Comparison of ENCODE assay signal across 14 cellular contexts in genomic region chr4:183823394-183823793, GRCh38.
DNase-seq lines count a peak whose midpoint lies in the region; ATAC-seq and TF ChIP-seq lines count a peak whose summit lies in the region.
"Had no signal": no experiment of that assay in that cellular context is flagged by ENCODE, and none has a peak within 500 bp of the region (broad histone marks: within the 10 kb centered on the region; RNA-seq: fewer than 3 reads in every experiment).

No MANE protein-coding gene starts in this region.

- H3K14ac ChIP-seq in trophoblast cell (ENCODE audit: low read length): no peak overlapping the region

- no peaks in the 10 kb centered on the region for H3K36me3 Mint-ChIP-seq in T-cell
- no peaks in the 10 kb centered on the region for H3K36me3 Mint-ChIP-seq in activated T-cell treated with anti-CD3 and anti-CD28 coated beads, Interleukin-2, amount 50 U/mL, for 72 hours (ENCODE audit: insufficient read depth in 2 of 2)

- H3K23ac ChIP-seq in trophoblast cell (ENCODE audit: low read length): no peak overlapping the region

- H2BK120ac ChIP-seq in trophoblast cell (ENCODE audit: insufficient read depth, low read length, poor library complexity): no peak overlapping the region

- TF ChIP-seq EP300 in gastroesophageal sphincter (IDR thresholded peaks at IDR 0.05): no peak

- H2AK5ac ChIP-seq in trophoblast cell (ENCODE audit: low read length): no peak overlapping the region

- TF ChIP-seq CTCF in gastroesophageal sphincter (IDR thresholded peaks at IDR 0.05): no peak

- peaks cover 0 to 6% of the 10 kb centered on the region in 2 donors for H3K27me3 Mint-ChIP-seq in T-cell
- no peaks in the 10 kb centered on the region for H3K27me3 Mint-ChIP-seq in activated T-cell treated with anti-CD3 and anti-CD28 coated beads, Interleukin-2, amount 50 U/mL, for 72 hours (ENCODE audit: low read depth)

- H3K27ac ChIP-seq in gastroesophageal sphincter: no peak overlapping the region
- H3K27ac ChIP-seq in trophoblast cell (ENCODE audit: low read depth, low read length): peak overlapping the region; percentile 80

- H3K79me2 ChIP-seq in trophoblast cell (ENCODE audit: control insufficient read depth, insufficient read depth, low read length, poor library complexity): no peaks in the 10 kb centered on the region

- H3K9ac ChIP-seq in trophoblast cell (ENCODE audit: low read length): no peak overlapping the region

- no peak overlapping the region for H3K18ac ChIP-seq in trophoblast cell (ENCODE audit: low read length)

- H4K12ac ChIP-seq in trophoblast cell (ENCODE audit: low read depth, low read length): no peak overlapping the region

- H3K79me1 ChIP-seq in trophoblast cell (ENCODE audit: low read length): no peaks in the 10 kb centered on the region

- CTCF ChIA-PET in T-cell (lab: Charles Lee): no interaction called here

- H2AFZ ChIP-seq in trophoblast cell (ENCODE audit: insufficient read depth, low read length, poor library complexity): no peak overlapping the region

- no peaks in the 10 kb centered on the region for H3K9me3 Mint-ChIP-seq in T-cell
- H3K9me3 Mint-ChIP-seq in activated T-cell treated with anti-CD3 and anti-CD28 coated beads, Interleukin-2, amount 50 U/mL, for 72 hours: no peaks in the 10 kb centered on the region

- no peak overlapping the region for H3K4me3 Mint-ChIP-seq in T-cell
- no peak overlapping the region for H3K4me3 Mint-ChIP-seq in activated T-cell treated with anti-CD3 and anti-CD28 coated beads, Interleukin-2, amount 50 U/mL, for 72 hours

- H3K27me3 ChIP-seq in gastroesophageal sphincter (no peaks in the 10 kb centered on the region), trophoblast cell (ENCODE audit: insufficient read depth, low read length) (no peaks in the 10 kb centered on the region)

- H3K4ac ChIP-seq in trophoblast cell (ENCODE audit: low read depth, low read length): no peak overlapping the region

- WGBS in gastroesophageal sphincter (ENCODE audit: low coverage in 1 of 2), 2 donors: 90 to 100% methylated on average over 1 to 4 of the region's 6 CpGs
- no CpG with 5 or more reads among the region's 6 CpGs for WGBS in trophoblast cell (ENCODE audit: extremely low coverage, insufficient coverage, insufficient read length)

- H4K8ac ChIP-seq in trophoblast cell (ENCODE audit: low read depth, low read length): no peak overlapping the region

- H2BK5ac ChIP-seq in trophoblast cell (ENCODE audit: low read depth, low read length, poor library complexity): no peak overlapping the region

- H3K36me3 ChIP-seq in gastroesophageal sphincter: no peaks in the 10 kb centered on the region
- no peaks in the 10 kb centered on the region for H3K36me3 ChIP-seq in trophoblast cell (ENCODE audit: control insufficient read depth in 1 of 2, insufficient read depth in 2 of 2, low read length in 2 of 2)

- H3K4me3 ChIP-seq in gastroesophageal sphincter (no peak overlapping the region), trophoblast cell (ENCODE audit: low read depth, low read length) (no peak overlapping the region)
- H3K4me3 ChIP-seq: K562 had no signal

- no peak overlapping the region for H3K27ac Mint-ChIP-seq in T-cell
- no peak overlapping the region for H3K27ac Mint-ChIP-seq in activated T-cell treated with anti-CD3 and anti-CD28 coated beads, Interleukin-2, amount 50 U/mL, for 72 hours

- H4K91ac ChIP-seq in trophoblast cell (ENCODE audit: low read depth, low read length): no peak overlapping the region

- H3K4me2 ChIP-seq in trophoblast cell (ENCODE audit: low read length): no peak overlapping the region

- TF ChIP-seq POLR2A in gastroesophageal sphincter (IDR thresholded peaks at IDR 0.05): no peak

- peak; percentile 20 for ATAC-seq in gastroesophageal sphincter
- ATAC-seq in left lobe of liver: no peak
- no peak for ATAC-seq in T-cell (replicated peaks in 1 of 4)
- ATAC-seq in GM18511 (IDR thresholded peaks at IDR 0.05; ENCODE audit: unreplicated experiment): no peak
- no peak for ATAC-seq in activated T-cell treated with anti-CD3 and anti-CD28 coated beads, Interleukin-2, amount 50 U/mL, for 72 hours (replicated peaks in 1 of 2)
- ATAC-seq: K562 had no signal

- H2BK12ac ChIP-seq in trophoblast cell (ENCODE audit: low read length): no peak overlapping the region

- peaks cover 7 to 11% (median 8%) of the 10 kb centered on the region in 3 donors for H3K4me1 Mint-ChIP-seq in T-cell
- H3K4me1 Mint-ChIP-seq in activated T-cell treated with anti-CD3 and anti-CD28 coated beads, Interleukin-2, amount 50 U/mL, for 72 hours (ENCODE audit: low read depth): peaks cover 6% of the 10 kb centered on the region

- POLR2A ChIA-PET in T-cell (lab: Charles Lee): interaction anchor here in 1 of 2 donors (0.6 kb wide), 1 partner anchor 12 kb away, joined by 3 read pairs; no protein-coding TSS in a partner anchor

- H3K4me1 ChIP-seq in gastroesophageal sphincter (peaks cover 0 to 6% (median 0%) of the 10 kb centered on the region in 3 donors), trophoblast cell (ENCODE audit: control insufficient read depth in 1 of 2, insufficient read depth in 2 of 2, low read length in 2 of 2) (peaks cover 2% of the 10 kb centered on the region in 2 experiments)
- H3K4me1 ChIP-seq: Caco-2 had no signal

- H3K9me3 ChIP-seq in gastroesophageal sphincter: no peaks in the 10 kb centered on the region
- peaks cover 4% of the 10 kb centered on the region for H3K9me3 ChIP-seq in trophoblast cell (ENCODE audit: insufficient read depth, low read depth, low read length)
- H3K9me3 ChIP-seq: Caco-2 had no signal

- DNase-seq in ELF-1 (ENCODE audit: low read depth, low spot score) (peak; percentile 81), RPMI7951 (ENCODE audit: low read depth) (peak; percentile 49), trophoblast cell (peak; percentile 97), left lobe of liver (ENCODE audit: low spot score) (no peak), T-cell (no peak)
- DNase-seq in activated T-cell treated with anti-CD3 and anti-CD28 coated beads, Interleukin-2, amount 50 U/mL, for 72 hours: no peak
- DNase-seq: activated CD8-positive, alpha-beta memory T cell treated with anti-CD3 and anti-CD28 coated beads for 24 hours; Caco-2; NCI-H345; stimulated activated CD4-positive, alpha-beta T cell treated with anti-CD3 and anti-CD28 coated beads, Interleukin-1b, Interleukin-23, amount 100 ng/mL, for 48 hours; T-helper 1 cell had no signal

Comparison
In these comparisons a context has a peak if more than half of its experiments do, and no peak if none do; other contexts are left out.
1. DNase-seq: peak in ELF-1 (single experiment), RPMI7951 (single experiment) and trophoblast cell (2 of 2); none in left lobe of liver (single experiment), T-cell (0 of 34) and activated T-cell treated with anti-CD3 and anti-CD28 coated beads, Interleukin-2, amount 50 U/mL, for 72 hours (0 of 2).